ENCODE assay signal across 13 cellular contexts in genomic region chr12:47743311-47743860, GRCh38. TPM values are rescaled to one million over a fixed set of nuclear protein-coding genes. Genes with fewer than 3 reads are reported as not detected.
DNase-seq lines count a peak whose midpoint lies in the region; FAIRE-seq and TF ChIP-seq lines count a peak whose summit lies in the region.
"Had no signal": no experiment of that assay in that cellular context is flagged by ENCODE, and none has a peak within 500 bp of the region (broad histone marks: within the 10 kb centered on the region; RNA-seq: fewer than 3 reads in every experiment).

No MANE protein-coding gene starts in this region.

- H3K36me3 ChIP-seq in kidney (ENCODE audit: control insufficient read depth in 1 of 2, insufficient read depth in 2 of 2, low read length in 2 of 2): peaks cover 7 to 17% of the 10 kb centered on the region in 2 donors
- H3K36me3 ChIP-seq: HAP-1 had no signal

- DNase-seq in NCI-H146 (lab: John Stamatoyannopoulos, UW) (peak; percentile 27), NCI-H146 treated with DMSO at 0.1 percent for 48 hours (lab: John Stamatoyannopoulos, UW; ENCODE audit: unreplicated experiment) (no peak), kidney (peak; percentile 61), NCI-H1930 (lab: John Stamatoyannopoulos, UW) (no peak), NCI-H446 treated with DMSO at 0.1 percent for 48 hours (lab: John Stamatoyannopoulos, UW) (no peak)
- DNase-seq in activated naive CD4-positive, alpha-beta T cell treated with anti-CD3 and anti-CD28 coated beads for 36 hours: no peak
- DNase-seq: 8988T, C1 segment of cervical spinal cord, NCI-H2227 treated with DMSO at 0.1 percent for 48 hours had no signal

- H3K4me1 Mint-ChIP-seq in activated naive CD4-positive, alpha-beta T cell treated with anti-CD3 and anti-CD28 coated beads for 36 hours (ENCODE audit: low read depth): peaks cover 19% of the 10 kb centered on the region

- H3K9ac ChIP-seq in kidney (ENCODE audit: low read length in 2 of 2): no peak overlapping the region

- no peaks in the 10 kb centered on the region for H3K36me3 Mint-ChIP-seq in activated naive CD4-positive, alpha-beta T cell treated with anti-CD3 and anti-CD28 coated beads for 36 hours (ENCODE audit: low read depth)

- no peak overlapping the region for H3K27ac Mint-ChIP-seq in activated naive CD4-positive, alpha-beta T cell treated with anti-CD3 and anti-CD28 coated beads for 36 hours

- H3K4me3 ChIP-seq in kidney (ENCODE audit: low read length in 2 of 2): no peak overlapping the region
- H3K4me3 ChIP-seq: HAP-1 had no signal

- H3K9me3 Mint-ChIP-seq in activated naive CD4-positive, alpha-beta T cell treated with anti-CD3 and anti-CD28 coated beads for 36 hours: no peaks in the 10 kb centered on the region

- no peak for FAIRE-seq in kidney (lab: Jason Lieb, UNC)

- H3K27ac ChIP-seq in VCaP (peak overlapping the region; percentile 22; the same call in 1 of the 2 replicates), kidney (ENCODE audit: low read depth in 2 of 2, low read length in 2 of 2) (no peak overlapping the region), temporal lobe (ENCODE audit: low read depth, low read length) (peak overlapping the region; percentile 41)

- no peak overlapping the region for H3K4me3 Mint-ChIP-seq in activated naive CD4-positive, alpha-beta T cell treated with anti-CD3 and anti-CD28 coated beads for 36 hours

- TF ChIP-seq CTCF in VCaP (conservative IDR thresholded peaks at IDR 0.05) (no peak), kidney (IDR thresholded peaks at IDR 0.05; ENCODE audit: borderline replicate concordance, extremely low read depth, insufficient read depth) (no peak)

- CTCF ChIA-PET in activated naive CD4-positive, alpha-beta T cell treated with anti-CD3 and anti-CD28 coated beads for 36 hours (lab: Charles Lee): interaction anchor here (0.8 to 12.6 kb wide), 33 partner anchors 8 to 421 kb away, joined by 3 to 728 read pairs (median 11); partner anchors contain the start of genes ASB8, ENDOU, RAPGEF3 and RPAP3

- H3K4me1 ChIP-seq in kidney (ENCODE audit: control insufficient read depth in 1 of 2, insufficient read depth in 1 of 2, low read depth in 1 of 2, low read length in 2 of 2): peaks cover 0 to 2% of the 10 kb centered on the region in 2 donors
- H3K4me1 ChIP-seq: HAP-1 had no signal

- H3K9me3 ChIP-seq in kidney (ENCODE audit: control insufficient read depth in 1 of 2, low read length in 2 of 2): no peaks in the 10 kb centered on the region
- H3K9me3 ChIP-seq: HAP-1 had no signal

- H3K27me3 Mint-ChIP-seq in activated naive CD4-positive, alpha-beta T cell treated with anti-CD3 and anti-CD28 coated beads for 36 hours (ENCODE audit: low read depth): peaks cover 2% of the 10 kb centered on the region

- intact Hi-C loops in kidney (cut with DNase I): no loop called here
- intact Hi-C loops in activated naive CD4-positive, alpha-beta T cell treated with anti-CD3 and anti-CD28 coated beads for 36 hours (cut with micrococcal nuclease): loop anchor here (2.0 to 10.0 kb wide), 3 partner anchors 15 to 421 kb away; partner anchors contain the start of gene RAPGEF3

RNA-seq across cellular contexts. Expression of gene RAPGEF3, which starts 15.3 kb away (rescaled TPM):
- total RNA-seq in kidney (179 TPM), temporal lobe (6.9 TPM)
- polyA plus RNA-seq in kidney (ENCODE audit: insufficient read depth, low read depth, low replicate concordance): 84.3 TPM
- total RNA-seq in activated naive CD4-positive, alpha-beta T cell treated with anti-CD3 and anti-CD28 coated beads for 36 hours: 1 to 10 TPM; 1.5 to 1.6 TPM

RNA-seq across cellular contexts. Expression of gene ENDOU, which starts 18.1 kb away (rescaled TPM):
- total RNA-seq in kidney: 0.91 TPM
- polyA plus RNA-seq in kidney (ENCODE audit: insufficient read depth, low read depth, low replicate concordance): 0.28 TPM
- total RNA-seq in temporal lobe: not detected
- total RNA-seq in activated naive CD4-positive, alpha-beta T cell treated with anti-CD3 and anti-CD28 coated beads for 36 hours: under 1 TPM in 1 of 2 experiments, not detected in 1; 0.15 TPM
- total RNA-seq: Right ventricle myocardium inferior had no signal

RNA-seq across cellular contexts. Expression of gene SLC48A1, which starts 29.7 kb away (rescaled TPM):
- total RNA-seq in kidney (69.9 TPM), temporal lobe (7.4 TPM)
- polyA plus RNA-seq in kidney (ENCODE audit: insufficient read depth, low read depth, low replicate concordance): 56.9 TPM
- 10 to 100 TPM; 16.6 to 21.0 TPM for total RNA-seq in activated naive CD4-positive, alpha-beta T cell treated with anti-CD3 and anti-CD28 coated beads for 36 hours

RNA-seq across cellular contexts. Expression of gene RPAP3, which starts 37.6 kb away (rescaled TPM):
- 20.6 TPM for total RNA-seq in kidney
- 15.6 TPM for polyA plus RNA-seq in kidney (ENCODE audit: insufficient read depth, low read depth, low replicate concordance)
- total RNA-seq in temporal lobe: 19.7 TPM
- total RNA-seq in activated naive CD4-positive, alpha-beta T cell treated with anti-CD3 and anti-CD28 coated beads for 36 hours: 10 to 100 TPM; 46.2 to 46.7 TPM

Comparison
In these comparisons a context has a peak if more than half of its experiments do, and no peak if none do; other contexts are left out.
1. DNase-seq: peak in NCI-H146 (single experiment) and kidney (single experiment); none in NCI-H146 treated with DMSO at 0.1 percent for 48 hours (single experiment), NCI-H1930 (0 of 2), NCI-H446 treated with DMSO at 0.1 percent for 48 hours (single experiment) and activated naive CD4-positive, alpha-beta T cell treated with anti-CD3 and anti-CD28 coated beads for 36 hours (single experiment).
2. H3K27ac ChIP-seq: peak in VCaP (single experiment) and temporal lobe (single experiment); none in kidney (0 of 2).
3. RNA of gene RAPGEF3, which starts 15.3 kb away (total RNA-seq): 179 TPM in kidney (single experiment); 6.9 TPM in temporal lobe (single experiment) and 1.5 to 1.6 TPM in activated naive CD4-positive, alpha-beta T cell treated with anti-CD3 and anti-CD28 coated beads for 36 hours; every median in the first group is over 10 times any median in the second.